1 cellular context compared by ENCODE assay signal in genomic region chr5:132658383-132659302, GRCh38.
TF ChIP-seq lines count a peak whose summit lies in the region.

No MANE protein-coding gene starts in this region.

TF ChIP-seq in GM23338, 12 proteins besides CTCF, POLR2A, EP300 and RAD21 (continued from another document):
- TF ChIP-seq ZNF462 (CRISPR knock-in tag; IDR thresholded peaks at IDR 0.05): no peak
- no peak for TF ChIP-seq ZNF114 (CRISPR knock-in tag; IDR thresholded peaks at IDR 0.05)
- no peak for TF ChIP-seq EZH2phosphoT487 (IDR thresholded peaks at IDR 0.05; ENCODE audit: unreplicated experiment)
- TF ChIP-seq NANOG (IDR thresholded peaks at IDR 0.05; ENCODE audit: borderline replicate concordance): no peak
- no peak for TF ChIP-seq ETS1 (IDR thresholded peaks at IDR 0.05)
